Comparison of ENCODE assay signal across 8 cellular contexts in genomic region chr1:93878501-93878888, GRCh38. TPM values are rescaled to one million over a fixed set of nuclear protein-coding genes. Genes with fewer than 3 reads are reported as not detected.
DNase-seq lines count a peak whose midpoint lies in the region; ATAC-seq, FAIRE-seq and TF ChIP-seq lines count a peak whose summit lies in the region.

No MANE protein-coding gene starts in this region.

- H3K9ac ChIP-seq in stomach smooth muscle (ENCODE audit: low read length in 2 of 2), result peak overlapping the region; percentile 96 to 98

- H3K9me3 Mint-ChIP-seq in nephron progenitor cell, result no peaks in the 10 kb centered on the region

- H3K4me3 ChIP-seq in esophagus squamous epithelium, result peak overlapping the region; percentile 66 to 96 (median 90)
- peak overlapping the region; percentile 83 to 98 for H3K4me3 ChIP-seq in stomach smooth muscle (ENCODE audit: low read length in 2 of 2)

- H3K9me3 ChIP-seq in esophagus squamous epithelium (no peaks in the 10 kb centered on the region), stomach smooth muscle (ENCODE audit: control insufficient read depth in 2 of 2, low read length in 2 of 2) (no peaks in the 10 kb centered on the region)

- no peaks in the 10 kb centered on the region for H3K27me3 Mint-ChIP-seq in nephron progenitor cell (ENCODE audit: low read depth, poor library complexity)

- intact Hi-C loops in esophagus squamous epithelium (cut with DNase I), result no loop called here

- TF ChIP-seq CTCF in esophagus squamous epithelium (IDR thresholded peaks at IDR 0.05), result no peak
- no peak for TF ChIP-seq CTCF in nephron progenitor cell (IDR thresholded peaks at IDR 0.05)

- peak overlapping the region; percentile 90 to 96 (median 92) for H3K27ac ChIP-seq in esophagus squamous epithelium
- peak overlapping the region; percentile 94 for H3K27ac ChIP-seq in stomach smooth muscle (ENCODE audit: low read length)

- peak overlapping the region; percentile 90 for H3K4me3 Mint-ChIP-seq in nephron progenitor cell

- peak; percentile 36 for DNase-seq in GM12892 (ENCODE audit: insufficient read length)
- peak; percentile 41 for DNase-seq in NCI-H460 (ENCODE audit: extremely low read depth, low read depth)
- peak; percentile 50 for DNase-seq in activated T-cell treated with anti-CD3 and anti-CD28 coated beads for 4 hours
- DNase-seq in esophagus squamous epithelium (lab: John Stamatoyannopoulos, UW), result no peak
- DNase-seq in nephron progenitor cell, result peak; percentile 42
- no peak for DNase-seq in NCI-H2107 treated with DMSO at 0.1 percent for 48 hours (lab: John Stamatoyannopoulos, UW; ENCODE audit: unreplicated experiment)

- H3K4me1 Mint-ChIP-seq in nephron progenitor cell, result peaks cover 33% of the 10 kb centered on the region

- H3K27ac Mint-ChIP-seq in nephron progenitor cell, result peak overlapping the region; percentile 100

- no peak for TF ChIP-seq POLR2A in GM12892 (IDR thresholded peaks at IDR 0.05; ENCODE audit: low read depth, low read length)
- no peak for TF ChIP-seq POLR2A in esophagus squamous epithelium (IDR thresholded peaks at IDR 0.05)

- peak; percentile 85 for FAIRE-seq in GM12892 (lab: Jason Lieb, UNC)

- H3K36me3 Mint-ChIP-seq in nephron progenitor cell (ENCODE audit: low read depth), result peaks cover 36% of the 10 kb centered on the region

- H3K36me3 ChIP-seq in esophagus squamous epithelium (peaks cover 0 to 47% (median 12%) of the 10 kb centered on the region in 3 donors), stomach smooth muscle (ENCODE audit: control insufficient read depth in 2 of 2, insufficient read depth in 2 of 2, low read length in 2 of 2) (peaks cover 15 to 26% of the 10 kb centered on the region in 2 donors)

- H3K4me1 ChIP-seq in esophagus squamous epithelium (peaks cover 9 to 40% (median 25%) of the 10 kb centered on the region in 3 donors), stomach smooth muscle (ENCODE audit: control insufficient read depth, insufficient read depth, low read length) (peaks cover 11% of the 10 kb centered on the region)

- H3K27me3 ChIP-seq in esophagus squamous epithelium (no peaks in the 10 kb centered on the region), stomach smooth muscle (ENCODE audit: control insufficient read depth in 1 of 2, insufficient read depth in 2 of 2, low read length in 2 of 2) (no peaks in the 10 kb centered on the region)

- ATAC-seq in HG02571 (IDR thresholded peaks at IDR 0.05; ENCODE audit: unreplicated experiment), result peak; percentile 60

- 0 to 1% methylated on average over 12 to 17 of the region's 20 CpGs for WGBS in esophagus squamous epithelium, 2 donors

RNA-seq across cellular contexts. Expression of gene DNTTIP2, which starts 0.5 kb away (rescaled TPM):
- 48.1 TPM for polyA plus RNA-seq in GM12892 (2012; ENCODE audit: missing spikeins)
- 57.7 and 61.2 TPM in 2 replicates for total RNA-seq in NCI-H460 (2014; rRNA removed; shearing (Covaris generic))
- 25.3 and 34.6 TPM in 2 replicates for polyA plus RNA-seq in NCI-H460 (2014; cell fraction: nucleus; rRNA removed)
- total RNA-seq in esophagus squamous epithelium, result 10 to 100 TPM; 20.8 to 42.2 (median 35.7) TPM

RNA-seq across cellular contexts. Expression of gene GCLM, which starts 30.7 kb away (rescaled TPM):
- 3.6 TPM for polyA plus RNA-seq in GM12892 (2012; ENCODE audit: missing spikeins)
- total RNA-seq in NCI-H460 (2014; rRNA removed; shearing (Covaris generic)), result 89.8 and 95.4 TPM in 2 replicates
- 45.1 and 57.1 TPM in 2 replicates for polyA plus RNA-seq in NCI-H460 (2014; cell fraction: nucleus; rRNA removed)
- 10 to 100 TPM in 3 of 4 donors, 1 to 10 TPM in 1; 9.3 to 27.0 (median 20.5) TPM for total RNA-seq in esophagus squamous epithelium

Comparison
In these comparisons a context has a peak if more than half of its experiments do, and no peak if none do; other contexts are left out.
1. DNase-seq: peak in GM12892 (single experiment), NCI-H460 (single experiment), activated T-cell treated with anti-CD3 and anti-CD28 coated beads for 4 hours (single experiment) and nephron progenitor cell (single experiment); none in esophagus squamous epithelium (single experiment) and NCI-H2107 treated with DMSO at 0.1 percent for 48 hours (single experiment).